In the genomic region with DNA sequence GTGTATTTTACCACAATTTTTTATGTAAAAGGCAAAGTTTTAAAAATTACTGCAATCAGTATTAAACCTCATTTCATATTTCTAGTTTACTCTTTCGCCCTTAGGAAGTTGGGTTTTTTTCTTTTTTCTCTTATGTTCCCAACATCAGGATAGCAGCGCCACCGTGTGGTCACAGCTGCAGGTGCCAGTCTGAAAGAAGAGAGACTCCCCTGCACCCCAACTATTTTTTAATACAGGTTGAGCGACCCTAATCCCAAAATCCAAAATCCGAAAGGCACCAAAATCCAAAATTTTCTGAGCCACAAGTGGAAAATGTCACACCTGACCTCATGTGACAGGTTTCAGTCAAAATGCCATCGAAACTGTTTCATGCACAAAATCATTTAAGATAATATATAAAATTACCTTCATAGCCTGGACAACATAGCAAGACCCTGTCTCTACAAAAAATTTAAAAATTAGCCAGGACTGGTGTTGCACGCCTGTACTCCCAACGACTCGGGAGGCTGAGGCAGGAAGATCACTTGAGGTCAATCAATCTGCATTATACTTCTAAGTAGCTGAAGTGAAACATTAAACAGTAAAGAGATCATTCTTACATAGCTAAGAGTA, we compare ENCODE assay signal across 8 cellular contexts. TPM values are rescaled to one million over a fixed set of nuclear protein-coding genes. Genes with fewer than 3 reads are reported as not detected.
A peak's percentile ranks its signal among the peaks of the same experiment; 100 is the strongest.
DNase-seq lines count a peak whose midpoint lies in the region; ATAC-seq and TF ChIP-seq lines count a peak whose summit lies in the region.

No MANE protein-coding gene starts in this region.

- no peak overlapping the region for H3K27ac Mint-ChIP-seq in memory B cell

- peak; percentile 94 for TF ChIP-seq CTCF in 22Rv1 (IDR thresholded peaks at IDR 0.05)
- TF ChIP-seq CTCF in GM13976 (IDR thresholded peaks at IDR 0.05; ENCODE audit: borderline replicate concordance, control extremely low read depth, extremely low read depth, insufficient read depth, missing control alignments), result peak; percentile 86

- H3K4me3 Mint-ChIP-seq in memory B cell, result no peak overlapping the region

- H3K4me1 Mint-ChIP-seq in memory B cell, result peaks cover 15% of the 10 kb centered on the region

- no peaks in the 10 kb centered on the region for H3K36me3 Mint-ChIP-seq in memory B cell

- DNase-seq in GM13976 (ENCODE audit: low spot score) (peak; percentile 76), NCI-H526 treated with DMSO at 0.1 percent for 48 hours (lab: John Stamatoyannopoulos, UW) (peak; percentile 29), dermis microvascular lymphatic vessel endothelial cell (ENCODE audit: low read depth in 2 of 2) (peak; percentile 61 to 73), memory B cell (ENCODE audit: low spot score in 2 of 2) (peak; percentile 66 to 72)
- peak; percentile 79 to 80 for DNase-seq in activated CD4-positive, alpha-beta T cell treated with anti-CD3 and anti-CD28 coated beads, Interleukin-2, amount 50 U/mL, for 4 hours
- DNase-seq in stimulated activated CD8-positive, alpha-beta memory T cell treated with anti-CD3 and anti-CD28 coated beads, Interleukin-15, amount 100 ng/mL, for 24 hours (ENCODE audit: low read depth), result peak; percentile 60

- no peaks in the 10 kb centered on the region for H3K9me3 Mint-ChIP-seq in memory B cell

- H3K27me3 Mint-ChIP-seq in memory B cell, result peaks cover 16% of the 10 kb centered on the region

- no peak overlapping the region for H3K27ac ChIP-seq in 22Rv1

- ATAC-seq in memory B cell (ENCODE audit: low read depth), result no peak
- ATAC-seq in GM19023 (IDR thresholded peaks at IDR 0.05; ENCODE audit: unreplicated experiment), result no peak

- in situ Hi-C loops in GM13976 (cut with MboI; ENCODE audit: low sequenced_read_pairs, unreplicated experiment), result loop anchor here (5.0 to 25.0 kb wide), 2 partner anchors 84 to 224 kb away; no protein-coding TSS in a partner anchor

RNA-seq across cellular contexts. Expression of gene ASGR2, which starts 21.8 kb away (rescaled TPM):
- total RNA-seq in dermis microvascular lymphatic vessel endothelial cell, result under 0.01 TPM in 1 of 2 replicates, not detected in the other

RNA-seq across cellular contexts. Expression of gene ASGR1, which starts 42.8 kb away (rescaled TPM):
- 14.8 and 26.2 TPM in 2 replicates for total RNA-seq in dermis microvascular lymphatic vessel endothelial cell

RNA-seq across cellular contexts. Expression of gene CLEC10A, which starts 56.3 kb away (rescaled TPM):
- total RNA-seq in dermis microvascular lymphatic vessel endothelial cell, result 1.8 and 3.5 TPM in 2 replicates

Comparison
In these comparisons a context has a peak if more than half of its experiments do, and no peak if none do; other contexts are left out.
1. DNase-seq: peak in every context shown above with its lines; median percentile 80 in activated CD4-positive, alpha-beta T cell treated with anti-CD3 and anti-CD28 coated beads, Interleukin-2, amount 50 U/mL, for 4 hours; 76 in GM13976; 69 in memory B cell; 67 in dermis microvascular lymphatic vessel endothelial cell; 60 in stimulated activated CD8-positive, alpha-beta memory T cell treated with anti-CD3 and anti-CD28 coated beads, Interleukin-15, amount 100 ng/mL, for 24 hours; 29 in NCI-H526 treated with DMSO at 0.1 percent for 48 hours.